In genomic region chr2:73172963-73173362, GRCh38 we compare ENCODE assay signal across 1 cellular context.
TF ChIP-seq lines count a peak whose summit lies in the region.

No MANE protein-coding gene starts in this region.

TF ChIP-seq in HepG2, 621 proteins besides CTCF, POLR2A, EP300 and RAD21 (continued from another document):
- TF ChIP-seq BCLAF1 (IDR thresholded peaks at IDR 0.05) (no peak), SP2 (CRISPR knock-in tag; IDR thresholded peaks at IDR 0.05) (no peak), MED1 (CRISPR knock-in tag; IDR thresholded peaks at IDR 0.05) (no peak), ZNF225 (CRISPR knock-in tag; IDR thresholded peaks at IDR 0.05) (no peak), ZNF557 (CRISPR knock-in tag; IDR thresholded peaks at IDR 0.05) (no peak), ZFP36 (IDR thresholded peaks at IDR 0.05; ENCODE audit: borderline replicate concordance, low read depth, low read length, partially characterized antibody) (no peak), ZFP36L1 (CRISPR knock-in tag; IDR thresholded peaks at IDR 0.05) (no peak), ZNF441 (CRISPR knock-in tag; IDR thresholded peaks at IDR 0.05; ENCODE audit: borderline replicate concordance) (no peak), HHEX (CRISPR knock-in tag; IDR thresholded peaks at IDR 0.05) (no peak), GTF2F1 (IDR thresholded peaks at IDR 0.05; ENCODE audit: low read length) (no peak), ZNF83 (CRISPR knock-in tag; IDR thresholded peaks at IDR 0.05; ENCODE audit: borderline replicate concordance) (no peak)
- TF ChIP-seq, protein P1, sequence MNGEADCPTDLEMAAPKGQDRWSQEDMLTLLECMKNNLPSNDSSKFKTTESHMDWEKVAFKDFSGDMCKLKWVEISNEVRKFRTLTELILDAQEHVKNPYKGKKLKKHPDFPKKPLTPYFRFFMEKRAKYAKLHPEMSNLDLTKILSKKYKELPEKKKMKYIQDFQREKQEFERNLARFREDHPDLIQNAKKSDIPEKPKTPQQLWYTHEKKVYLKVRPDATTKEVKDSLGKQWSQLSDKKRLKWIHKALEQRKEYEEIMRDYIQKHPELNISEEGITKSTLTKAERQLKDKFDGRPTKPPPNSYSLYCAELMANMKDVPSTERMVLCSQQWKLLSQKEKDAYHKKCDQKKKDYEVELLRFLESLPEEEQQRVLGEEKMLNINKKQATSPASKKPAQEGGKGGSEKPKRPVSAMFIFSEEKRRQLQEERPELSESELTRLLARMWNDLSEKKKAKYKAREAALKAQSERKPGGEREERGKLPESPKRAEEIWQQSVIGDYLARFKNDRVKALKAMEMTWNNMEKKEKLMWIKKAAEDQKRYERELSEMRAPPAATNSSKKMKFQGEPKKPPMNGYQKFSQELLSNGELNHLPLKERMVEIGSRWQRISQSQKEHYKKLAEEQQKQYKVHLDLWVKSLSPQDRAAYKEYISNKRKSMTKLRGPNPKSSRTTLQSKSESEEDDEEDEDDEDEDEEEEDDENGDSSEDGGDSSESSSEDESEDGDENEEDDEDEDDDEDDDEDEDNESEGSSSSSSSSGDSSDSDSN (CRISPR knock-in tag; IDR thresholded peaks at IDR 0.05), result no peak
